Comparison of ENCODE assay signal across 8 cellular contexts in genomic region chr3:25021816-25022215, GRCh38.
DNase-seq lines count a peak whose midpoint lies in the region; ATAC-seq and TF ChIP-seq lines count a peak whose summit lies in the region.
"Had no signal": no experiment of that assay in that cellular context is flagged by ENCODE, and none has a peak within 500 bp of the region (broad histone marks: within the 10 kb centered on the region; RNA-seq: fewer than 3 reads in every experiment).

No MANE protein-coding gene starts in this region.

- no peaks in the 10 kb centered on the region for H3K27me3 ChIP-seq in ascending aorta
- H3K27me3 ChIP-seq in thyroid gland, result no peaks in the 10 kb centered on the region

- H3K4me1 ChIP-seq in HEK293 (ENCODE audit: control insufficient read depth, insufficient read depth, low read length) (no peaks in the 10 kb centered on the region), ascending aorta (no peaks in the 10 kb centered on the region), thyroid gland (no peaks in the 10 kb centered on the region)

- CTCF ChIA-PET in HEK293 (lab: Yijun Ruan, JAX), result interaction anchor here (0.9 to 2.9 kb wide), 3 partner anchors 12 to 59 kb away, joined by 3 to 17 read pairs (median 8); no protein-coding TSS in a partner anchor

- H3K27ac ChIP-seq in HEK293 (ENCODE audit: extremely low read depth, low read depth, low read length), result no peak overlapping the region
- no peak overlapping the region for H3K27ac ChIP-seq in ascending aorta
- no peak overlapping the region for H3K27ac ChIP-seq in thyroid gland
- H3K27ac ChIP-seq: SK-N-MC had no signal

- intact Hi-C loops in ascending aorta (cut with DNase I) (loop anchor here (2.0 kb wide), 1 partner anchor 51 kb away; no protein-coding TSS in a partner anchor), thyroid gland (cut with DNase I) (loop anchor here (10.0 kb wide), 1 partner anchor 563 kb away; no protein-coding TSS in a partner anchor)

- no peak for DNase-seq in ascending aorta (ENCODE audit: low spot score in 2 of 2)
- peak; percentile 2 for DNase-seq in hepatic stellate cell (ENCODE audit: low spot score)
- DNase-seq in thyroid gland, result no peak
- DNase-seq in NOMO-1 treated with dmso at 0.1 percent for 144 hours (lab: John Stamatoyannopoulos, UW; ENCODE audit: unreplicated experiment), result no peak
- no peak for DNase-seq in HT-29 (ENCODE audit: low spot score)

- no peak for TF ChIP-seq POLR2A in thyroid gland (IDR thresholded peaks at IDR 0.05)

- TF ChIP-seq CTCF in HEK293 (tag by site-specific recombination; IDR thresholded peaks at IDR 0.05) (no peak), ascending aorta (IDR thresholded peaks at IDR 0.05) (peak in 2 of 3 experiments; percentile 24 to 52), thyroid gland (IDR thresholded peaks at IDR 0.05) (peak; percentile 28 to 77 (median 64))

- 61% methylated on average over 3 of the region's 3 CpGs for WGBS in thyroid gland, 2 donors

- POLR2A ChIA-PET in HEK293 (lab: Yijun Ruan, JAX), result no interaction called here

- no peak for ATAC-seq in HG02763 (IDR thresholded peaks at IDR 0.05; ENCODE audit: unreplicated experiment)

- H3K36me3 ChIP-seq in HEK293 (ENCODE audit: control insufficient read depth in 2 of 2, insufficient read depth in 1 of 2, low read length in 2 of 2) (no peaks in the 10 kb centered on the region), ascending aorta (no peaks in the 10 kb centered on the region), thyroid gland (no peaks in the 10 kb centered on the region)

- H3K4me3 ChIP-seq in HEK293 (ENCODE audit: low read depth, low read length), result no peak overlapping the region
- H3K4me3 ChIP-seq in ascending aorta, result no peak overlapping the region
- no peak overlapping the region for H3K4me3 ChIP-seq in thyroid gland (replicated peaks in 1 of 3)
- H3K4me3 ChIP-seq: SK-N-MC had no signal

- H3K9me3 ChIP-seq in HEK293 (ENCODE audit: control insufficient read depth, insufficient read depth, low read depth, low read length) (no peaks in the 10 kb centered on the region), ascending aorta (no peaks in the 10 kb centered on the region), thyroid gland (no peaks in the 10 kb centered on the region)

TF ChIP-seq in HEK293, 187 proteins besides CTCF, POLR2A, EP300 and RAD21:
- TF ChIP-seq ZNF133 (tag by site-specific recombination; IDR thresholded peaks at IDR 0.05) (0 out of 2 replicates have a peak, but pooled peaks have one; percentile 11), IKZF3 (tag by site-specific recombination; IDR thresholded peaks at IDR 0.05) (no peak), ZNF654 (tag by site-specific recombination; IDR thresholded peaks at IDR 0.05; ENCODE audit: low read depth) (peak; percentile 34; the same call in 1 of the 2 replicates)
TF ChIP-seq in HEK293: peak in this region for 2.
